ENCODE assay signal across 9 cellular contexts in the genomic region with DNA sequence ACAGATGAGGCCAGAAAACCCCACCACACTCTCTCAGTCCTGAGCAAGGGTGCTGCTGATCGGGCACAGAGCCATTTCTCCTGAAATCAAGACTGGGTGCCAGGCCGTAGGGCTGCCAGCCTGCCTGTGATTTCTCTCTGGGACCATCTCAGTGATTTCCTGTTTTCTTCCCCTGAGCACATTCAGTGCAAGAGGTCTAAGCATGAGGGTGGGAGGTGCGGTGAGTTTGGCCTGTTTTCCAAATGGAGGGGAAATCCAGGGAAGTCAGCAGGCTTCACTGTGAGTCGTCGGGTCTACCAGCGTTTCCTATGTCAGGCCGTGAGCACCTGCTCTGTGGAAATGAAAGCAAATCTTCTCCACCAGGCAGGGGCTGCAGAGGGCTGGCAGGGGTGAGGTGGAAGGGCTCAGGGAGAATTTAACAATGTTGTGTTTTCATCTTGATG.
DNase-seq lines count a peak whose midpoint lies in the region; ATAC-seq and TF ChIP-seq lines count a peak whose summit lies in the region.
"Had no signal": no experiment of that assay in that cellular context is flagged by ENCODE, and none has a peak within 500 bp of the region (broad histone marks: within the 10 kb centered on the region; RNA-seq: fewer than 3 reads in every experiment).

No MANE protein-coding gene starts in this region.

- no peaks in the 10 kb centered on the region for H3K9me3 ChIP-seq in upper lobe of right lung

- peaks cover 50% of the 10 kb centered on the region for H3K4me1 Mint-ChIP-seq in memory B cell

- no peaks in the 10 kb centered on the region for H3K27me3 ChIP-seq in upper lobe of right lung

- peak overlapping the region; percentile 96 for H3K27ac Mint-ChIP-seq in memory B cell

- ATAC-seq in Right ventricle myocardium superior (ENCODE audit: poor library complexity) = peak; percentile 22
- ATAC-seq in memory B cell (ENCODE audit: low read depth) = peak; percentile 28
- peak; percentile 45 for ATAC-seq in upper lobe of right lung
- ATAC-seq in GM18520 (IDR thresholded peaks at IDR 0.05; ENCODE audit: unreplicated experiment) = no peak

- no peak for TF ChIP-seq CTCF in upper lobe of right lung (IDR thresholded peaks at IDR 0.05)

- H3K4me1 ChIP-seq in upper lobe of right lung = peaks cover 42% of the 10 kb centered on the region

- H3K4me3 Mint-ChIP-seq in memory B cell = peak overlapping the region; percentile 73
- H3K4me3 Mint-ChIP-seq: neural crest cell had no signal

- H3K9me3 Mint-ChIP-seq in memory B cell = peaks cover 4% of the 10 kb centered on the region
- H3K9me3 Mint-ChIP-seq: neural crest cell had no signal

- H3K36me3 Mint-ChIP-seq in memory B cell = peaks cover 28% of the 10 kb centered on the region

- DNase-seq in Right ventricle myocardium superior = no peak
- no peak for DNase-seq in cardiac septum (ENCODE audit: low spot score)
- DNase-seq in activated naive CD4-positive, alpha-beta T cell treated with anti-CD3 and anti-CD28 coated beads, Interleukin-2, amount 50 U/mL, for 16 hours = peak; percentile 69
- peak; percentile 53 to 56 for DNase-seq in memory B cell (ENCODE audit: low spot score in 2 of 2)
- DNase-seq in upper lobe of right lung = no peak
- no peak for DNase-seq in SIG-M5 (lab: John Stamatoyannopoulos, UW)
- no peak for DNase-seq in NK-92 treated with Interleukin-12 subunit alpha and Interleukin-12 subunit beta, amount 100 ng/mL, for 24 hours (lab: John Stamatoyannopoulos, UW)

- H3K36me3 ChIP-seq in upper lobe of right lung = no peaks in the 10 kb centered on the region

- peak overlapping the region; percentile 56 for H3K27ac ChIP-seq in upper lobe of right lung

- intact Hi-C loops in Right ventricle myocardium superior (cut with DNase I) = no loop called here
- intact Hi-C loops in cardiac septum (cut with DNase I) = no loop called here
- intact Hi-C loops in upper lobe of right lung (cut with DNase I) = no loop called here

- H3K27me3 Mint-ChIP-seq in memory B cell = no peaks in the 10 kb centered on the region

- no peak overlapping the region for H3K4me3 ChIP-seq in upper lobe of right lung

Comparison
In these comparisons a context has a peak if more than half of its experiments do, and no peak if none do; other contexts are left out.
1. DNase-seq: peak in activated naive CD4-positive, alpha-beta T cell treated with anti-CD3 and anti-CD28 coated beads, Interleukin-2, amount 50 U/mL, for 16 hours (single experiment) and memory B cell (2 of 2); none in Right ventricle myocardium superior (single experiment), cardiac septum (single experiment), upper lobe of right lung (single experiment), SIG-M5 (single experiment) and NK-92 treated with Interleukin-12 subunit alpha and Interleukin-12 subunit beta, amount 100 ng/mL, for 24 hours (single experiment).